In the genomic region with DNA sequence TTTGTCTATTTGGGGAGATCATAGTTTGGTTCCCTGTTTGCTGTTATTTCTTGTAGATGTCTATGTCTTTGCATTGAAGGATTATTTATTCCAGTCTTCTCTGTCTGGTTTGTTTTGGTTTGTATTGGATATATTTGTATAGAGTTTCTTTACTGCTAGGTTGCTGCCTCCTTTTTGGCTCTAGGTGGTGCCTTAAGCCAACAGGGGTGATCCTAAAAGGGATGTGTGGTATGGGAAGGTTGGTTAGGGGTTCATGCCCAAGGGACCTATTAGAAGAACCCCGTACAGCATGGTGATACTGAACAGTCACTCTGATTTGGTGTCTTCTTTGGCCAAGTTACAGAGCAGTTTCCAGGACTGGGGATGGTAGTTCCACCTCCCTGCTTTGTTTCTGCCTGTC, we compare ENCODE assay signal across 29 cellular contexts. TPM values are rescaled to one million over a fixed set of nuclear protein-coding genes. Genes with fewer than 3 reads are reported as not detected.
"Had no signal": no experiment of that assay in that cellular context is flagged by ENCODE, and none has a peak within 500 bp of the region (broad histone marks: within the 10 kb centered on the region; RNA-seq: fewer than 3 reads in every experiment).

No MANE protein-coding gene starts in this region.

- H3K4me3 ChIP-seq: neural progenitor cell, ovary, psoas muscle, skin epidermis, smooth muscle cell, spleen, stomach, thoracic aorta, thyroid gland, tibial nerve, upper lobe of left lung, vagina had no signal

- H3K27me3 Mint-ChIP-seq: progenitor cell of endocrine pancreas; stimulated activated memory B cell treated with anti-CD40 and anti-IgM and Interleukin-4, amounts not matched to agents 10 μg/mL and 1 μg/mL and 100 μg/mL, for 72 hours; stimulated activated naive CD8-positive, alpha-beta T cell treated with anti-CD3 and anti-CD28 coated beads, Interleukin-15, Interleukin-2, amounts not matched to agents 100 ng/mL and 50 ng/mL, for 24 hours had no signal

- H3K4me1 Mint-ChIP-seq: natural killer cell; nephron; stimulated activated memory B cell treated with anti-CD40 and anti-IgM and Interleukin-4, amounts not matched to agents 10 μg/mL and 1 μg/mL and 100 μg/mL, for 72 hours had no signal

- H3K9me3 Mint-ChIP-seq: neural progenitor cell had no signal

- H3K27ac ChIP-seq: neural progenitor cell, ovary, parathyroid adenoma, psoas muscle, skin epidermis, spleen, stomach, thoracic aorta, thyroid gland, tibial nerve, upper lobe of left lung, vagina had no signal

- H3K9me3 ChIP-seq: thoracic aorta, thyroid gland, upper lobe of left lung, vagina had no signal

- H2AFZ ChIP-seq: neural progenitor cell, parathyroid adenoma had no signal

- H3K4me3 Mint-ChIP-seq: natural killer cell; nephron; neural progenitor cell; stimulated activated memory B cell treated with anti-CD40 and anti-IgM and Interleukin-4, amounts not matched to agents 10 μg/mL and 1 μg/mL and 100 μg/mL, for 72 hours; stimulated activated naive CD8-positive, alpha-beta T cell treated with anti-CD3 and anti-CD28 coated beads, Interleukin-15, Interleukin-2, amounts not matched to agents 100 ng/mL and 50 ng/mL, for 24 hours had no signal

- H3K4me1 ChIP-seq: neural progenitor cell, parathyroid adenoma, psoas muscle, spleen, stomach, thyroid gland, tibial nerve, upper lobe of left lung, vagina had no signal

- H3K9ac ChIP-seq: neural progenitor cell, parathyroid adenoma had no signal

- H3K79me2 ChIP-seq: parathyroid adenoma had no signal

- H3K4me2 ChIP-seq: neural progenitor cell, smooth muscle cell had no signal

- DNase-seq: natural killer cell; occipital lobe; ovary; posterior cingulate gyrus; psoas muscle; right cardiac atrium; spleen; stimulated activated CD4-positive, alpha-beta T cell treated with anti-CD3 and anti-CD28 coated beads, Interleukin-12 subunit alpha, Interleukin-12 subunit beta, amount 100 ng/mL, for 4 hours; stimulated activated CD4-positive, alpha-beta T cell treated with anti-CD3 and anti-CD28 coated beads, Interleukin-1b, Interleukin-23, amount 100 ng/mL, for 48 hours; stimulated activated CD4-positive, alpha-beta T cell treated with anti-CD3 and anti-CD28 coated beads, Interleukin-4, amount 100 ng/mL, for 1 hour; stimulated activated CD4-positive, alpha-beta T cell treated with anti-CD3 and anti-CD28 coated beads, Interleukin-4, amount 100 ng/mL, for 4 hours; stimulated activated CD8-positive, alpha-beta memory T cell treated with anti-CD3 and anti-CD28 coated beads, Interleukin-4, amount 100 ng/mL, for 48 hours; stimulated activated naive CD4-positive, alpha-beta T cell; stomach; thyroid gland; trophoblast cell; upper lobe of left lung had no signal

- H3K36me3 ChIP-seq: neural progenitor cell, ovary, spleen, stomach, thoracic aorta, thyroid gland, tibial nerve, upper lobe of left lung, vagina had no signal

- ATAC-seq: natural killer cell; psoas muscle; right cardiac atrium; sciatic nerve; stimulated activated memory B cell treated with anti-CD40 and anti-IgM and Interleukin-4, amounts not matched to agents 10 μg/mL and 1 μg/mL and 100 μg/mL, for 72 hours had no signal

- H3K36me3 Mint-ChIP-seq: neural progenitor cell; stimulated activated memory B cell treated with anti-CD40 and anti-IgM and Interleukin-4, amounts not matched to agents 10 μg/mL and 1 μg/mL and 100 μg/mL, for 72 hours had no signal

- H3K27me3 ChIP-seq: neural progenitor cell, ovary, spleen, stomach, thyroid gland, tibial nerve, upper lobe of left lung, vagina had no signal

- H3K27ac Mint-ChIP-seq: natural killer cell; nephron; neural progenitor cell; progenitor cell of endocrine pancreas; stimulated activated memory B cell treated with anti-CD40 and anti-IgM and Interleukin-4, amounts not matched to agents 10 μg/mL and 1 μg/mL and 100 μg/mL, for 72 hours; stimulated activated naive CD8-positive, alpha-beta T cell treated with anti-CD3 and anti-CD28 coated beads, Interleukin-15, Interleukin-2, amounts not matched to agents 100 ng/mL and 50 ng/mL, for 24 hours had no signal

RNA-seq across cellular contexts. Expression of a gene that starts 36.4 kb away (rescaled TPM):
- total RNA-seq: natural killer cell, progenitor cell of endocrine pancreas had no signal
